Comparison of ENCODE assay signal across 19 cellular contexts in genomic region chr1:213976665-213977485, GRCh38. TPM values are rescaled to one million over a fixed set of nuclear protein-coding genes. Genes with fewer than 3 reads are reported as not detected.
"Had no signal": no experiment of that assay in that cellular context is flagged by ENCODE, and none has a peak within 500 bp of the region (broad histone marks: within the 10 kb centered on the region; RNA-seq: fewer than 3 reads in every experiment).

No MANE protein-coding gene starts in this region.

- H3K4me1 ChIP-seq: adrenal gland had no signal

- DNase-seq: activated CD4-positive, alpha-beta T cell treated with anti-CD3 and anti-CD28 coated beads, Interleukin-2, amount 10 ng/mL, durations not matched to agents 7 days and 5 days; activated CD4-positive, CD25-positive, alpha-beta regulatory T cell; activated naive CD4-positive, alpha-beta T cell treated with anti-CD3 and anti-CD28 coated beads, Interleukin-2, amount 50 U/mL, for 16 hours; activated T-cell treated with anti-CD3 and anti-CD28 coated beads for 4 hours; adrenal gland; central memory CD4-positive, alpha-beta T cell; cortex of kidney; effector CD8-positive, alpha-beta T cell; hippocampal formation; kidney glomerular epithelial cell; mucosa of descending colon; naive thymus-derived CD8-positive, alpha-beta T cell; occipital lobe; stimulated activated CD4-positive, alpha-beta T cell treated with anti-CD3 and anti-CD28 coated beads, Interleukin-4, amount 100 ng/mL, for 1 hour; stimulated activated CD8-positive, alpha-beta memory T cell treated with anti-CD3 and anti-CD28 coated beads, Interleukin-4, amount 100 ng/mL, for 48 hours; stimulated activated naive CD8-positive, alpha-beta T cell treated with anti-CD3 and anti-CD28 coated beads, Interleukin-15, Interleukin-2, amounts not matched to agents 100 U/mL and 50 U/mL, for 24 hours had no signal

- H3K4me3 ChIP-seq: adrenal gland, gastroesophageal sphincter, mucosa of descending colon had no signal

- H3K9me3 ChIP-seq: adrenal gland, gastroesophageal sphincter, mucosa of descending colon had no signal

- ATAC-seq: mucosa of descending colon; naive thymus-derived CD8-positive, alpha-beta T cell; stimulated activated naive CD8-positive, alpha-beta T cell treated with anti-CD3 and anti-CD28 coated beads, Interleukin-15, Interleukin-2, amounts not matched to agents 100 U/mL and 50 U/mL, for 24 hours had no signal

- H3K36me3 ChIP-seq: adrenal gland, gastroesophageal sphincter had no signal

- H3K27ac ChIP-seq: adrenal gland, gastroesophageal sphincter had no signal

RNA-seq across cellular contexts. Expression of gene PROX1, which starts 10.9 kb away (rescaled TPM):
- total RNA-seq: activated CD8-positive, alpha-beta memory T cell treated with anti-CD3 and anti-CD28 coated beads for 36 hours; activated T-helper 2 cell treated with anti-CD3 and anti-CD28 coated beads, Interferon-gamma antibody, Interleukin-2, Interleukin-4, amounts not matched to agents 10 μg/mL and 5 μg/mL and 100 μg/mL, durations not matched to agents 14 hours and 24 hours and 36 hours; naive thymus-derived CD8-positive, alpha-beta T cell had no signal
- polyA plus RNA-seq: naive thymus-derived CD8-positive, alpha-beta T cell had no signal
